Comparison of ENCODE assay signal across 22 cellular contexts in the genomic region with DNA sequence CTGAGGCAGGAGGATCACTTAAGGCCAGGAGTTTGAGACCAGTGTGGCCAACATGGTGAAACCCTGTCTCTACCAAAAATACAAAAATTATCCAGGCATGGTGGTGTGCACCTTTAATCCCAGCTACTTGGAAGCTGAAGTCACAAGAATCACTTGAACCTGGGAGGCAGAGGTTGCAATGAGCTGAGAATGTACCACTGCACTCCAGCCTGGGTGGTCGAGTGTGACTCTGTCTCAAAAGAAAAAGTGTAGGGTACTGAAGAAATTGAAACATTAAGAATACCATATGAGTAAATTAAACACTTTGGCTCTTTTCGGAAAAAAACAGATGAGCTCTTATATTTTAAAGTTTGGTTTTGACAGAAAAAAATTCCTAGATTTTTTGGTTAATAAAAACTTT. TPM values are rescaled to one million over a fixed set of nuclear protein-coding genes. Genes with fewer than 3 reads are reported as not detected.
DNase-seq lines count a peak whose midpoint lies in the region; FAIRE-seq and TF ChIP-seq lines count a peak whose summit lies in the region.
"Had no signal": no experiment of that assay in that cellular context is flagged by ENCODE, and none has a peak within 500 bp of the region (broad histone marks: within the 10 kb centered on the region; RNA-seq: fewer than 3 reads in every experiment).

No MANE protein-coding gene starts in this region.

- peaks cover 76% of the 10 kb centered on the region for H3F3A ChIP-seq in GM23248 (ENCODE audit: insufficient read depth)

- H3K9me2 ChIP-seq in GM23248 (ENCODE audit: insufficient read depth), result no peaks in the 10 kb centered on the region

- CTCF ChIA-PET in endothelial cell of umbilical vein (lab: Charles Lee), result interaction anchor here (1.1 to 1.4 kb wide), 2 partner anchors 8 to 41 kb away, joined by 4 to 5 read pairs; no protein-coding TSS in a partner anchor

- H3K79me2 ChIP-seq in GM23248 (ENCODE audit: insufficient read depth) (peaks cover 95% of the 10 kb centered on the region), endothelial cell of umbilical vein (ENCODE audit: control insufficient read depth, insufficient read depth, low read length) (peaks cover 28% of the 10 kb centered on the region)

- TF ChIP-seq CTCF in HFFc6 (IDR thresholded peaks at IDR 0.05), result no peak
- TF ChIP-seq CTCF in endothelial cell of umbilical vein (IDR thresholded peaks at IDR 0.05; ENCODE audit: extremely low read depth in 1 of 2, insufficient read depth in 1 of 2, low read depth in 1 of 2, low read length in 2 of 2), result no peak
- TF ChIP-seq CTCF in progenitor cell of endocrine pancreas (IDR thresholded peaks at IDR 0.05; ENCODE audit: unreplicated experiment), result no peak

- in situ Hi-C loops in GM23248 (cut with MboI), result no loop called here

- H3K9ac ChIP-seq in GM23248, result peak overlapping the region; percentile 8; the same call in 1 of the 2 replicates
- H3K9ac ChIP-seq in endothelial cell of umbilical vein (replicated peaks; ENCODE audit: extremely low read depth, insufficient read depth, low read length), result no peak overlapping the region

- no peak for TF ChIP-seq POLR2A in endothelial cell of umbilical vein (IDR thresholded peaks at IDR 0.05; ENCODE audit: low read depth, low read length)

- dilution Hi-C loops in endothelial cell of umbilical vein (cut with MboI; ENCODE audit: extremely low pct_ligation_motif_present, low sequenced_read_pairs), result no loop called here

- H3K4me1 ChIP-seq in GM23248 (ENCODE audit: insufficient read depth), result peaks cover 15% of the 10 kb centered on the region; the same call in 1 of the 2 replicates
- peaks cover 10% of the 10 kb centered on the region for H3K4me1 ChIP-seq in endothelial cell of umbilical vein (ENCODE audit: control insufficient read depth, extremely low read depth, insufficient read depth, low read length)

- H3K9me3 ChIP-seq in GM23248 (ENCODE audit: low read depth) (no peaks in the 10 kb centered on the region), endothelial cell of umbilical vein (replicated peaks; ENCODE audit: control insufficient read depth, insufficient read depth, low read length) (no peaks in the 10 kb centered on the region)
- H3K9me3 ChIP-seq: BLaER1 treated with 17β-estradiol and CSF1 and Interleukin-3, amounts not matched to agents 10 nM and 100 nM; Caco-2 had no signal

- no peaks in the 10 kb centered on the region for H3K9me3 Mint-ChIP-seq in HFFc6
- H3K9me3 Mint-ChIP-seq in progenitor cell of endocrine pancreas (ENCODE audit: low read depth), result no peaks in the 10 kb centered on the region
- H3K9me3 Mint-ChIP-seq: CD4-positive, alpha-beta memory T cell had no signal

- WGBS in GM23248 (ENCODE audit: low coverage in 1 of 2, low lambda C conversion rate in 2 of 2, missing lambda C conversion rate in 2 of 2), 2 experiments, result 81 to 84% methylated on average over 2 of the region's 2 CpGs

- peaks cover 90% of the 10 kb centered on the region for H3K36me3 ChIP-seq in GM23248 (ENCODE audit: low read depth)
- H3K36me3 ChIP-seq in endothelial cell of umbilical vein (ENCODE audit: control insufficient read depth in 2 of 2, extremely low read depth in 1 of 2, insufficient read depth in 2 of 2, low read length in 2 of 2), result peaks cover 22 to 60% of the 10 kb centered on the region in 2 experiments

- H3K36me3 Mint-ChIP-seq in HFFc6 (ENCODE audit: low read depth) (peaks cover 50% of the 10 kb centered on the region), progenitor cell of endocrine pancreas (ENCODE audit: insufficient read depth) (peaks cover 38% of the 10 kb centered on the region)

- intact Hi-C loops in endothelial cell of umbilical vein (cut with micrococcal nuclease), result loop anchor here (5.0 kb wide), 1 partner anchor 216 kb away; the partner anchor contains the start of gene RAP1B

- POLR2A ChIA-PET in endothelial cell of umbilical vein (lab: Charles Lee), result interaction anchor here (0.6 kb wide), 2 partner anchors 9 to 88 kb away, joined by 3 to 5 read pairs; no protein-coding TSS in a partner anchor

- peaks cover 63% of the 10 kb centered on the region for H3K4me1 Mint-ChIP-seq in HFFc6 (ENCODE audit: low read depth)
- H3K4me1 Mint-ChIP-seq in progenitor cell of endocrine pancreas (ENCODE audit: low read depth), result no peaks in the 10 kb centered on the region

- H3K27ac ChIP-seq in GM23248 (peak overlapping the region; percentile 62), endothelial cell of umbilical vein (ENCODE audit: insufficient read depth, low read depth, low read length) (peak overlapping the region; percentile 39)

- H3K4me2 ChIP-seq in GM23248 (ENCODE audit: unreplicated experiment) (no peak overlapping the region), endothelial cell of umbilical vein (ENCODE audit: insufficient read depth, low read length) (no peak overlapping the region)
- H3K4me2 ChIP-seq: BLaER1 treated with 17β-estradiol and CSF1 and Interleukin-3, amounts not matched to agents 10 nM and 100 nM had no signal

- H3K4me3 ChIP-seq in GM23248 (no peak overlapping the region), endothelial cell of umbilical vein (replicated peaks in 1 of 3; ENCODE audit: insufficient read depth in 1 of 3, low read depth in 1 of 3, low read length in 3 of 3) (no peak overlapping the region)
- H3K4me3 ChIP-seq: BLaER1 treated with 17β-estradiol and CSF1 and Interleukin-3, amounts not matched to agents 10 nM and 100 nM; K562 had no signal

- DNase-seq in GM23248, result no peak
- DNase-seq in HFFc6, result no peak
- no peak for DNase-seq in endothelial cell of umbilical vein (ENCODE audit: low read depth, low spot score)
- no peak for DNase-seq in progenitor cell of endocrine pancreas (ENCODE audit: low spot score, unreplicated experiment)
- DNase-seq in NK-92 treated with Interleukin-12 subunit alpha and Interleukin-12 subunit beta, amount 100 ng/mL, for 24 hours (lab: John Stamatoyannopoulos, UW), result no peak
- no peak for DNase-seq in DMS 273 treated with DMSO at 0.1 percent for 48 hours (lab: John Stamatoyannopoulos, UW)
- DNase-seq in stimulated activated naive CD4-positive, alpha-beta T cell treated with Interleukin-2 at 50 U/mL for 16 hours (lab: John Stamatoyannopoulos, UW), result no peak
- DNase-seq: ACHN; Caco-2; CD4-positive, alpha-beta memory T cell; H7; MM.1S; NCI-H1048; NCI-H1417 treated with DMSO at 0.1 percent for 48 hours; NCI-H187; NCI-H446; NCI-H526; RPMI8226; SHP77 had no signal

- H4K20me1 ChIP-seq in GM23248 (ENCODE audit: insufficient read depth) (no peaks in the 10 kb centered on the region), endothelial cell of umbilical vein (replicated peaks; ENCODE audit: control insufficient read depth, extremely low read depth, insufficient read depth, low read length) (peaks cover 7% of the 10 kb centered on the region)

- peak overlapping the region; percentile 74 for H3K27ac Mint-ChIP-seq in HFFc6
- H3K27ac Mint-ChIP-seq in progenitor cell of endocrine pancreas, result peak overlapping the region; percentile 29

- H3K4me3 Mint-ChIP-seq in HFFc6 (no peak overlapping the region), progenitor cell of endocrine pancreas (ENCODE audit: low read depth) (no peak overlapping the region)
- H3K4me3 Mint-ChIP-seq: CD4-positive, alpha-beta memory T cell had no signal

- FAIRE-seq in endothelial cell of umbilical vein (lab: Jason Lieb, UNC), result no peak
- FAIRE-seq: GM12891, K562 had no signal

- H2AFZ ChIP-seq in GM23248 (no peak overlapping the region), endothelial cell of umbilical vein (ENCODE audit: low read depth, low read length) (no peak overlapping the region)

- H3K27me3 Mint-ChIP-seq in HFFc6 (ENCODE audit: insufficient read depth) (peaks cover 17% of the 10 kb centered on the region), progenitor cell of endocrine pancreas (no peaks in the 10 kb centered on the region)
- H3K27me3 Mint-ChIP-seq: CD4-positive, alpha-beta memory T cell had no signal

- BruUV-seq in endothelial cell of umbilical vein (replicated peaks; lab: Mats Ljungman, UMichigan), result no TSS peak

- H3K27me3 ChIP-seq in GM23248 (replicated peaks; ENCODE audit: insufficient read depth), result no peaks in the 10 kb centered on the region
- H3K27me3 ChIP-seq in endothelial cell of umbilical vein (ENCODE audit: control insufficient read depth in 2 of 2, insufficient read depth in 2 of 2, low read length in 2 of 2), result no peaks in the 10 kb centered on the region
- H3K27me3 ChIP-seq: BLaER1 treated with 17β-estradiol and CSF1 and Interleukin-3, amounts not matched to agents 10 nM and 100 nM had no signal

- H3K9me1 ChIP-seq in endothelial cell of umbilical vein (replicated peaks; ENCODE audit: control insufficient read depth, extremely low read depth, insufficient read depth, low read length), result no peaks in the 10 kb centered on the region

TF ChIP-seq in endothelial cell of umbilical vein, 7 proteins besides CTCF, POLR2A, EP300 and RAD21:
- TF ChIP-seq GATA2 (IDR thresholded peaks at IDR 0.05; ENCODE audit: insufficient read depth, insufficient read length, low read depth, low read length), result no peak
- TF ChIP-seq POLR2AphosphoS5 (IDR thresholded peaks at IDR 0.05; ENCODE audit: insufficient read depth, low read depth, low read length), result no peak
- TF ChIP-seq, protein P1, sequence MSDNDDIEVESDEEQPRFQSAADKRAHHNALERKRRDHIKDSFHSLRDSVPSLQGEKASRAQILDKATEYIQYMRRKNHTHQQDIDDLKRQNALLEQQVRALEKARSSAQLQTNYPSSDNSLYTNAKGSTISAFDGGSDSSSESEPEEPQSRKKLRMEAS (IDR thresholded peaks at IDR 0.05; ENCODE audit: insufficient read depth, insufficient read length), result no peak
- TF ChIP-seq JUN (IDR thresholded peaks at IDR 0.05; ENCODE audit: borderline replicate concordance, insufficient read depth, insufficient read length, low read depth), result no peak
- TF ChIP-seq EZH2 (IDR thresholded peaks at IDR 0.05; ENCODE audit: borderline replicate concordance, low read depth, low read length, severe bottlenecking), result no peak
- TF ChIP-seq MYC (IDR thresholded peaks at IDR 0.05; ENCODE audit: low read depth, low read length), result no peak
- no peak for TF ChIP-seq FOS (IDR thresholded peaks at IDR 0.05; ENCODE audit: borderline replicate concordance, insufficient read depth, low read length)

RNA-seq across cellular contexts. Expression of gene MDM2, which starts 19.9 kb away (rescaled TPM):
- 111 and 156 TPM in 2 replicates for total RNA-seq in GM23248 (2014; rRNA removed; shearing (Covaris generic))
- polyA plus RNA-seq in GM23248 (2016; fragmentation: Nextera tagmentation; extraction: Ambion mirVana) (71.4 and 80.4 TPM in 2 replicates), endothelial cell of umbilical vein (12.2 and 16.7 TPM in 2 replicates)
- 100 to 1,000 TPM; 216 to 270 (median 236) TPM for total RNA-seq in HFFc6 (2021; fragmentation: NEBNext Ultra II Directional; extraction: Animal tissue kit (Norgen Biotek cat#: 25700))
- total RNA-seq in endothelial cell of umbilical vein (270 and 276 TPM in 2 replicates), progenitor cell of endocrine pancreas (153 and 159 TPM in 2 replicates)
- polyA plus RNA-seq in endothelial cell of umbilical vein (2011; cell fraction: cytosol; rRNA removed), result 19.5 and 20.9 TPM in 2 replicates
- polyA plus RNA-seq in endothelial cell of umbilical vein (2011; cell fraction: nucleus; rRNA removed), result 92.1 and 112 TPM in 2 replicates
- 88.0 and 129 TPM in 2 replicates for polyA plus RNA-seq in endothelial cell of umbilical vein (2012)
- polyA minus RNA-seq in endothelial cell of umbilical vein, result 121 and 123 TPM in 2 replicates
- polyA minus RNA-seq in endothelial cell of umbilical vein (2011; cell fraction: cytosol; rRNA and poly(A)+ RNA removed), result 37.3 TPM
- 167 and 236 TPM in 2 replicates for polyA minus RNA-seq in endothelial cell of umbilical vein (2011; cell fraction: nucleus; rRNA and poly(A)+ RNA removed)
